In genomic region chr6:2839195-2839981, GRCh38 we compare ENCODE assay signal across 9 cellular contexts.
A peak's percentile ranks its signal among the peaks of the same experiment; 100 is the strongest.
DNase-seq lines count a peak whose midpoint lies in the region; ATAC-seq and TF ChIP-seq lines count a peak whose summit lies in the region.
"Had no signal": no experiment of that assay in that cellular context is flagged by ENCODE, and none has a peak within 500 bp of the region (broad histone marks: within the 10 kb centered on the region; RNA-seq: fewer than 3 reads in every experiment).

No MANE protein-coding gene starts in this region.

- peak overlapping the region; percentile 91 for H3K4me3 Mint-ChIP-seq in central memory CD8-positive, alpha-beta T cell

- no peaks in the 10 kb centered on the region for H3K27me3 Mint-ChIP-seq in central memory CD8-positive, alpha-beta T cell

- H3K9me3 ChIP-seq in neutrophil, result no peaks in the 10 kb centered on the region

- peak overlapping the region; percentile 96 for H3K27ac ChIP-seq in neutrophil

- H3K27me3 ChIP-seq in neutrophil, result no peaks in the 10 kb centered on the region

- TF ChIP-seq CTCF in neutrophil (IDR thresholded peaks at IDR 0.05), result no peak

- H3K27ac Mint-ChIP-seq in central memory CD8-positive, alpha-beta T cell (ENCODE audit: low read depth), result peak overlapping the region; percentile 71

- peak; percentile 5 for DNase-seq in DMS79 (lab: John Stamatoyannopoulos, UW)
- peak; percentile 49 for DNase-seq in NCI-H226
- no peak for DNase-seq in central memory CD8-positive, alpha-beta T cell (ENCODE audit: low spot score in 2 of 2)
- no peak for DNase-seq in DMS153 treated with DMSO at 0.1 percent for 48 hours (lab: John Stamatoyannopoulos, UW; ENCODE audit: unreplicated experiment)
- DNase-seq in HUDEP-2 (lab: John Stamatoyannopoulos, UW; ENCODE audit: unreplicated experiment in 76 of 76), result no peak
- DNase-seq in HK-2 (ENCODE audit: unreplicated experiment), result no peak
- DNase-seq: stimulated activated CD4-positive, alpha-beta T cell treated with anti-CD3 and anti-CD28 coated beads, Interleukin-4, amount 100 ng/mL, for 1 hour had no signal

- peaks cover 44% of the 10 kb centered on the region for H3K4me1 Mint-ChIP-seq in central memory CD8-positive, alpha-beta T cell

- peaks cover 41% of the 10 kb centered on the region for H3K36me3 Mint-ChIP-seq in central memory CD8-positive, alpha-beta T cell (ENCODE audit: insufficient read depth)

- peak overlapping the region; percentile 74 to 84 for H3K4me3 ChIP-seq in neutrophil (ENCODE audit: low read depth in 1 of 2, low read length in 1 of 2)

- H3K4me1 ChIP-seq in neutrophil (ENCODE audit: control insufficient read depth in 1 of 2, insufficient read depth in 1 of 2, low read depth in 1 of 2, low read length in 1 of 2), result peaks cover 81 to 82% of the 10 kb centered on the region in 2 experiments

- no peak for ATAC-seq in central memory CD8-positive, alpha-beta T cell (replicated peaks; ENCODE audit: extremely low read depth, poor library complexity, severe bottlenecking)
- no peak for ATAC-seq in HG03354 (IDR thresholded peaks at IDR 0.05; ENCODE audit: poor library complexity, severe bottlenecking, unreplicated experiment)

- H3K36me3 ChIP-seq in neutrophil, result peaks cover 60% of the 10 kb centered on the region

- no peaks in the 10 kb centered on the region for H3K9me3 Mint-ChIP-seq in central memory CD8-positive, alpha-beta T cell

Comparison
In these comparisons a context has a peak if more than half of its experiments do, and no peak if none do; other contexts are left out.
1. DNase-seq: peak in DMS79 (single experiment) and NCI-H226 (single experiment); none in central memory CD8-positive, alpha-beta T cell (0 of 2), DMS153 treated with DMSO at 0.1 percent for 48 hours (single experiment), HUDEP-2 (0 of 76) and HK-2 (single experiment).